ENCODE assay signal across 19 cellular contexts in the genomic region with DNA sequence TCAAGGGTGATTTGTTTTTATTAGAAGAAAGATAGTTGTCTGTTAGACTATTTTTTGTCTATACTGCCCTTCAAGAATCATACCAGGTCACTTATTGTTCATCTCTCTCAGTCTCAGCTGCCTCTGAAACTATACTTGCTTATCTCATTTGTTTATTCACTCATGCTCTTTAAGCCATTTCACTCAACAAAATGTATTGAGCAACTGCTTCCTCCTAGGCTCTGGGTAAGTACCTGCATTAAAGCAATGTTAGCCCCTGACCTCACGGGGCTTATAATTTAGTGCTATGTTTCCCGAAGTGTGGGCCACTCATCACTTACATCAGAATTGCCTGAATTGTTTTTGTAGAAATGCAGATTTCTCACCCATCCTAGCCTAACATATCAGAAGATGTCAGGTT.
"Had no signal": no experiment of that assay in that cellular context is flagged by ENCODE, and none has a peak within 500 bp of the region (broad histone marks: within the 10 kb centered on the region; RNA-seq: fewer than 3 reads in every experiment).

No MANE protein-coding gene starts in this region.

- DNase-seq: activated B cell treated with CpG ODN at 0.5 μM for 24 hours; activated CD4-positive, alpha-beta memory T cell treated with anti-CD3 and anti-CD28 coated beads for 36 hours; activated CD4-positive, alpha-beta T cell treated with anti-CD3 and anti-CD28 coated beads for 4 hours; activated naive CD4-positive, alpha-beta T cell; activated naive CD8-positive, alpha-beta T cell treated with anti-CD3 and anti-CD28 coated beads for 36 hours; activated T-cell treated with anti-CD3 and anti-CD28 coated beads, Interleukin-2, amount 50 U/mL, for 1 hour; amygdala; cortex of kidney; foreskin fibroblast; glutamatergic neuron; hypothalamus; kidney; stimulated activated CD4-positive, alpha-beta T cell treated with anti-CD3 and anti-CD28 coated beads, Interleukin-15, amount 100 ng/mL, for 24 hours; stimulated activated CD4-positive, alpha-beta T cell treated with anti-CD3 and anti-CD28 coated beads, Interleukin-2, amount 100 ng/mL, for 48 hours; T-cell; upper lobe of right lung had no signal

- H3K27ac ChIP-seq: suprapubic skin, upper lobe of right lung had no signal

- H3K27me3 ChIP-seq: suprapubic skin, upper lobe of right lung had no signal

- H3K36me3 ChIP-seq: upper lobe of right lung had no signal

- H3K9me3 ChIP-seq: suprapubic skin, upper lobe of right lung had no signal

- ATAC-seq: activated T-helper 17 cell treated with anti-CD3 and anti-CD28 coated beads, Interleukin-2, amount 50 U/mL, for 72 hours; left lobe of liver; T-cell; upper lobe of right lung had no signal

- H3K4me3 ChIP-seq: suprapubic skin, upper lobe of right lung had no signal
